1 cellular context compared by ENCODE assay signal in genomic region chr3:171142985-171143384, GRCh38.
TF ChIP-seq lines count a peak whose summit lies in the region.

No MANE protein-coding gene starts in this region.

TF ChIP-seq in GM23338, 12 proteins besides CTCF, POLR2A, EP300 and RAD21 (continued from another document):
- no peak for TF ChIP-seq ZNF462 (CRISPR knock-in tag; IDR thresholded peaks at IDR 0.05)
